Comparison of ENCODE assay signal across 10 cellular contexts in genomic region chr2:216151313-216152030, GRCh38. TPM values are rescaled to one million over a fixed set of nuclear protein-coding genes. Genes with fewer than 3 reads are reported as not detected.
DNase-seq lines count a peak whose midpoint lies in the region; ATAC-seq, FAIRE-seq and TF ChIP-seq lines count a peak whose summit lies in the region.
"Had no signal": no experiment of that assay in that cellular context is flagged by ENCODE, and none has a peak within 500 bp of the region (broad histone marks: within the 10 kb centered on the region; RNA-seq: fewer than 3 reads in every experiment).

No MANE protein-coding gene starts in this region.

- CTCF ChIA-PET in A549 (lab: Yijun Ruan, JAX) = interaction anchor here (1.4 kb wide), 1 partner anchor 11 kb away, joined by 3 read pairs; no protein-coding TSS in a partner anchor
- CTCF ChIA-PET in activated CD4-positive, alpha-beta memory T cell treated with anti-CD3 and anti-CD28 coated beads for 36 hours (lab: Charles Lee) = interaction anchor here (1.2 to 1.8 kb wide), 3 partner anchors 118 to 254 kb away, joined by 3 to 6 read pairs (median 5); no protein-coding TSS in a partner anchor

- POLR2A ChIA-PET in A549 (lab: Yijun Ruan, JAX) = no interaction called here
- POLR2A ChIA-PET in activated CD4-positive, alpha-beta memory T cell treated with anti-CD3 and anti-CD28 coated beads for 36 hours (lab: Charles Lee) = no interaction called here

- peaks cover 35% of the 10 kb centered on the region for H3K4me1 Mint-ChIP-seq in activated CD4-positive, alpha-beta memory T cell treated with anti-CD3 and anti-CD28 coated beads for 36 hours (ENCODE audit: low read depth)

- no peak for TF ChIP-seq POLR2A in A549 (IDR thresholded peaks at IDR 0.05; ENCODE audit: low read length)

- intact Hi-C loops in activated CD4-positive, alpha-beta memory T cell treated with anti-CD3 and anti-CD28 coated beads for 36 hours (cut with micrococcal nuclease) = loop anchor here (5.0 kb wide), 1 partner anchor 251 kb away; no protein-coding TSS in a partner anchor

- peak; percentile 22; the same call in 2 of the 3 replicates for TF ChIP-seq CTCF in A549 (IDR thresholded peaks at IDR 0.05)
- TF ChIP-seq CTCF in fibroblast of villous mesenchyme (IDR thresholded peaks at IDR 0.05; ENCODE audit: insufficient read depth, low read depth, low read length) = peak; percentile 16

- 77% methylated on average over 7 of the region's 7 CpGs for WGBS in A549 (ENCODE audit: missing lambda C conversion rate)

- peak overlapping the region; percentile 14 for H3K27ac Mint-ChIP-seq in activated CD4-positive, alpha-beta memory T cell treated with anti-CD3 and anti-CD28 coated beads for 36 hours

- H3K4me3 ChIP-seq in A549 = no peak overlapping the region
- no peak overlapping the region for H3K4me3 ChIP-seq in fibroblast of villous mesenchyme (ENCODE audit: low read depth, low read length)

- peak overlapping the region; percentile 25; the same call in 1 of the 3 replicates for H3K4me2 ChIP-seq in A549

- H3K27ac ChIP-seq in A549 = no peak overlapping the region

- peaks cover 29% of the 10 kb centered on the region for H3K4me1 ChIP-seq in A549

- H3K9me3 Mint-ChIP-seq in activated CD4-positive, alpha-beta memory T cell treated with anti-CD3 and anti-CD28 coated beads for 36 hours = no peaks in the 10 kb centered on the region
- H3K9me3 Mint-ChIP-seq: neural crest cell had no signal

- peak; percentile 69 to 80; a peak in 5 of 6 replicates for ATAC-seq in A549

- peak in 1 of 2 experiments; percentile 30; a peak in 1 of 5 replicates for TF ChIP-seq RAD21 in A549 (conservative IDR thresholded peaks at IDR 0.05 in 1 of 2, IDR thresholded peaks at IDR 0.05 in 1 of 2)

- H3K4me3 Mint-ChIP-seq in activated CD4-positive, alpha-beta memory T cell treated with anti-CD3 and anti-CD28 coated beads for 36 hours = no peak overlapping the region
- H3K4me3 Mint-ChIP-seq: neural crest cell had no signal

- H3K9me3 ChIP-seq in A549 = no peaks in the 10 kb centered on the region

- H3K36me3 Mint-ChIP-seq in activated CD4-positive, alpha-beta memory T cell treated with anti-CD3 and anti-CD28 coated beads for 36 hours = peaks cover 70% of the 10 kb centered on the region

- FAIRE-seq in A549 (lab: Jason Lieb, UNC) = no peak

- TF ChIP-seq EP300 in A549 (IDR thresholded peaks at IDR 0.05) = no peak

- H3K27me3 Mint-ChIP-seq in activated CD4-positive, alpha-beta memory T cell treated with anti-CD3 and anti-CD28 coated beads for 36 hours = no peaks in the 10 kb centered on the region

- DNase-seq in A549 (ENCODE audit: low read depth in 1 of 2, low spot score in 1 of 2) (no peak), EH (ENCODE audit: low read depth) (peak; percentile 55), fibroblast of villous mesenchyme (ENCODE audit: low read depth) (no peak), cerebellum (ENCODE audit: low spot score) (no peak), AG08396 (ENCODE audit: low spot score) (no peak)
- no peak for DNase-seq in activated CD4-positive, alpha-beta memory T cell treated with anti-CD3 and anti-CD28 coated beads for 36 hours
- no peak for DNase-seq in effector CD8-positive, alpha-beta T cell (lab: John Stamatoyannopoulos, UW)
- DNase-seq in stimulated activated CD4-positive, alpha-beta T cell treated with anti-CD3 and anti-CD28 coated beads, Interleukin-2, amount 100 ng/mL, for 48 hours = no peak
- DNase-seq: stimulated activated CD4-positive, alpha-beta T cell treated with anti-CD3 and anti-CD28 coated beads, Interleukin-1b, Interleukin-23, amount 100 ng/mL, for 48 hours had no signal

TF ChIP-seq in A549, 52 proteins besides CTCF, POLR2A, EP300 and RAD21:
- no peak for TF ChIP-seq ESRRA (IDR thresholded peaks at IDR 0.05; ENCODE audit: borderline replicate concordance, low read length)
- TF ChIP-seq CHD4 (IDR thresholded peaks at IDR 0.05; ENCODE audit: borderline replicate concordance) = no peak
- TF ChIP-seq ZC3H11A (IDR thresholded peaks at IDR 0.05) = no peak
- no peak for TF ChIP-seq NR3C1 (IDR thresholded peaks at IDR 0.05)
- TF ChIP-seq HOXA7 (CRISPR knock-in tag; IDR thresholded peaks at IDR 0.05) = no peak
- no peak for TF ChIP-seq MAFK (IDR thresholded peaks at IDR 0.05; ENCODE audit: partially characterized antibody)
- no peak for TF ChIP-seq ELK1 (IDR thresholded peaks at IDR 0.05; ENCODE audit: low read depth, low read length)
- no peak for TF ChIP-seq BCL3 (IDR thresholded peaks at IDR 0.05)
- TF ChIP-seq SMC3 (IDR thresholded peaks at IDR 0.05) = no peak
- no peak for TF ChIP-seq HMGXB4 (CRISPR knock-in tag; IDR thresholded peaks at IDR 0.05; ENCODE audit: borderline replicate concordance)
- no peak for TF ChIP-seq CBX2 (IDR thresholded peaks at IDR 0.05; ENCODE audit: borderline replicate concordance, low read depth)
- TF ChIP-seq PBX3 (IDR thresholded peaks at IDR 0.05) = no peak
- no peak for TF ChIP-seq KDM1A (IDR thresholded peaks at IDR 0.05; ENCODE audit: low read depth)
- TF ChIP-seq MAZ (IDR thresholded peaks at IDR 0.05; ENCODE audit: borderline replicate concordance, low read depth, low read length) = no peak
- TF ChIP-seq USF2 (IDR thresholded peaks at IDR 0.05) = no peak
- no peak for TF ChIP-seq POLR2AphosphoS2 (conservative IDR thresholded peaks at IDR 0.05; ENCODE audit: low read length)

RNA-seq across cellular contexts. Expression of gene XRCC5, which starts 42.3 kb away (rescaled TPM):
- polyA plus RNA-seq in A549 (2011; rRNA removed) (430 and 619 TPM in 2 replicates), A549 (2017; fragmentation: RNase III; extraction: RNeasy Plus Mini Kit Qiagen cat#74134 plus additional on column Dnase treatment) (209 to 222 TPM (median 217 TPM) in 3 replicates)
- polyA plus RNA-seq in A549 (2012; cell fraction: cytosol; rRNA removed) = 127 and 133 TPM in 2 replicates
- 204 and 220 TPM in 2 replicates for polyA plus RNA-seq in A549 (2012; cell fraction: nucleus; rRNA removed)
- polyA minus RNA-seq in A549 (2011; rRNA and poly(A)+ RNA removed) = 425 and 452 TPM in 2 replicates
- total RNA-seq in activated CD4-positive, alpha-beta memory T cell treated with anti-CD3 and anti-CD28 coated beads for 36 hours = 100 to 1,000 TPM; 510 to 515 TPM
- total RNA-seq in fibroblast of villous mesenchyme (220 and 278 TPM in 2 replicates), cerebellum (265 TPM)
